In genomic region chr11:58905141-58905715, GRCh38 we compare ENCODE assay signal across 8 cellular contexts. TPM values are rescaled to one million over a fixed set of nuclear protein-coding genes. Genes with fewer than 3 reads are reported as not detected.
DNase-seq lines count a peak whose midpoint lies in the region; ATAC-seq and TF ChIP-seq lines count a peak whose summit lies in the region.

No MANE protein-coding gene starts in this region.

- H3K27me3 ChIP-seq in ascending aorta = no peaks in the 10 kb centered on the region
- H3K27me3 ChIP-seq in stomach = peaks cover 0 to 60% (median 18%) of the 10 kb centered on the region in 3 donors

- WGBS in stomach, 5 donors = 7 to 11% (median 8%) methylated on average over 27 to 38 of the region's 38 CpGs

- TF ChIP-seq EP300 in stomach (IDR thresholded peaks at IDR 0.05) = no peak

- no peak for TF ChIP-seq POLR2A in stomach (IDR thresholded peaks at IDR 0.05)

- intact Hi-C loops in ascending aorta (cut with DNase I) (no loop called here), stomach (cut with DNase I; ENCODE audit: low total_unique reads) (no loop called here)

- H3K27ac ChIP-seq in ascending aorta (no peak overlapping the region), stomach (peak overlapping the region in 2 of 5 donors; percentile 7 to 53)

- DNase-seq in HFF-Myc (ENCODE audit: extremely low read depth, low read depth) (no peak), ascending aorta (ENCODE audit: low spot score in 2 of 2) (no peak), stomach (no peak)
- no peak for DNase-seq in stimulated activated CD4-positive, alpha-beta T cell treated with anti-CD3 and anti-CD28 coated beads, Interleukin-2, amount 100 ng/mL, for 48 hours

- no peak for TF ChIP-seq CTCF in HFF-Myc (IDR thresholded peaks at IDR 0.05; ENCODE audit: low read depth, low read length, missing control alignments)
- no peak for TF ChIP-seq CTCF in ascending aorta (IDR thresholded peaks at IDR 0.05)
- no peak for TF ChIP-seq CTCF in stomach (IDR thresholded peaks at IDR 0.05)

- no peaks in the 10 kb centered on the region for H3K4me1 ChIP-seq in ascending aorta
- peaks cover 0 to 27% (median 14%) of the 10 kb centered on the region in 4 donors for H3K4me1 ChIP-seq in stomach

- H3K4me3 ChIP-seq in HFF-Myc (replicated peaks; ENCODE audit: low read depth, low read length) (peak overlapping the region; percentile 59), ascending aorta (peak overlapping the region; percentile 40 to 45), iPS-11a (ENCODE audit: low read depth, low read length) (peak overlapping the region; percentile 64), stomach (peak overlapping the region; percentile 17 to 40 (median 32))

- no peaks in the 10 kb centered on the region for H3K36me3 ChIP-seq in ascending aorta
- no peaks in the 10 kb centered on the region for H3K36me3 ChIP-seq in stomach

- H3K9me3 ChIP-seq in ascending aorta (no peaks in the 10 kb centered on the region), stomach (no peaks in the 10 kb centered on the region)

- ATAC-seq in HG02884 (IDR thresholded peaks at IDR 0.05; ENCODE audit: unreplicated experiment) = no peak
- ATAC-seq in GM18498 (IDR thresholded peaks at IDR 0.05; ENCODE audit: unreplicated experiment) = no peak
- ATAC-seq in GM19324 (IDR thresholded peaks at IDR 0.05; ENCODE audit: low FRiP score, unreplicated experiment) = no peak

RNA-seq across cellular contexts. Expression of gene GLYATL1, which starts 34.1 kb away (rescaled TPM):
- 8.6 TPM for total RNA-seq in ascending aorta
- 10 to 100 TPM in 1 of 5 donors, under 1 TPM in 1, not detected in 3; 0.73 to 13.4 TPM for total RNA-seq in stomach
- polyA plus RNA-seq in stomach = 1 to 10 TPM; 1.3 to 1.7 (median 1.4) TPM
